In genomic region chr13:57739089-57739488, GRCh38 we compare ENCODE assay signal across 1 cellular context.
TF ChIP-seq lines count a peak whose summit lies in the region.

No MANE protein-coding gene starts in this region.

TF ChIP-seq in GM23338, 12 proteins besides CTCF, POLR2A, EP300 and RAD21 (continued from another document):
- TF ChIP-seq ZNF462 (CRISPR knock-in tag; IDR thresholded peaks at IDR 0.05) (no peak), ZNF114 (CRISPR knock-in tag; IDR thresholded peaks at IDR 0.05) (no peak), JUNB (IDR thresholded peaks at IDR 0.05; ENCODE audit: unreplicated experiment) (no peak)
